In genomic region chr7:100464210-100464660, GRCh38 we compare ENCODE assay signal across 19 cellular contexts. TPM values are rescaled to one million over a fixed set of nuclear protein-coding genes. Genes with fewer than 3 reads are reported as not detected.
A peak's percentile ranks its signal among the peaks of the same experiment; 100 is the strongest.
DNase-seq lines count a peak whose midpoint lies in the region; ATAC-seq and TF ChIP-seq lines count a peak whose summit lies in the region.
"Had no signal": no experiment of that assay in that cellular context is flagged by ENCODE, and none has a peak within 500 bp of the region (broad histone marks: within the 10 kb centered on the region; RNA-seq: fewer than 3 reads in every experiment).

Gene SPACDR (minus strand): TSS chr7:100464260. CDS start chr7:100464025, 235 bp downstream.

- peak within 1 kb of the TSS; percentile 69 for H3K27ac ChIP-seq in substantia nigra (ENCODE audit: low read depth, low read length, poor library complexity, severe bottlenecking)
- H3K27ac ChIP-seq: epithelial cell of prostate, ovary had no signal

- no peaks in the 10 kb centered on the region for H3K27me3 Mint-ChIP-seq in T-helper 2 cell treated with Interferon-gamma antibody and Interleukin-4, amounts not matched to agents 5 μg/mL and 100 μg/mL, for 36 hours (ENCODE audit: low read depth)
- no peaks in the 10 kb centered on the region for H3K27me3 Mint-ChIP-seq in T-helper 17 cell
- no peaks in the 10 kb centered on the region for H3K27me3 Mint-ChIP-seq in effector memory CD8-positive, alpha-beta T cell
- H3K27me3 Mint-ChIP-seq: T-cell had no signal

- H3K9me3 ChIP-seq in T-helper 17 cell (ENCODE audit: control insufficient read depth, low read length, poor library complexity, severe bottlenecking) (no peaks in the 10 kb centered on the region), BE2C (no peaks in the 10 kb centered on the region)
- H3K9me3 ChIP-seq: mucosa of descending colon, ovary, sigmoid colon had no signal

- H3K36me3 ChIP-seq in BE2C = no peaks in the 10 kb centered on the region
- H3K36me3 ChIP-seq: ovary had no signal

- no peaks in the 10 kb centered on the region for H3K9me3 Mint-ChIP-seq in T-helper 2 cell treated with Interferon-gamma antibody and Interleukin-4, amounts not matched to agents 5 μg/mL and 100 μg/mL, for 36 hours
- H3K9me3 Mint-ChIP-seq in effector memory CD8-positive, alpha-beta T cell = no peaks in the 10 kb centered on the region
- H3K9me3 Mint-ChIP-seq: activated T-helper 2 cell treated with anti-CD3 and anti-CD28 coated beads, Interferon-gamma antibody, Interleukin-2, Interleukin-4, amounts not matched to agents 10 μg/mL and 5 μg/mL and 100 μg/mL, durations not matched to agents 14 hours and 24 hours and 36 hours; T-cell had no signal

- H3K4me3 ChIP-seq in BE2C (ENCODE audit: low read depth, low read length) = no peak within 1 kb of the TSS
- H3K4me3 ChIP-seq: mucosa of descending colon, ovary had no signal

- no peak for DNase-seq in T-helper 2 cell treated with Interferon-gamma antibody and Interleukin-4, amounts not matched to agents 5 μg/mL and 100 μg/mL, for 36 hours (ENCODE audit: low spot score)
- DNase-seq in T-helper 2 cell (no peak), T-helper 17 cell (no peak), substantia nigra (lab: John Stamatoyannopoulos, UW) (no peak), BE2C (no peak)
- DNase-seq in effector memory CD8-positive, alpha-beta T cell = no peak
- DNase-seq: activated CD4-positive, CD25-positive, alpha-beta regulatory T cell; DMS153; mucosa of descending colon; NCI-H1417; NCI-H524 treated with DMSO at 0.1 percent for 48 hours; ovary; SHP77; sigmoid colon; T-cell had no signal

- TF ChIP-seq CTCF in BE2C (IDR thresholded peaks at IDR 0.05; ENCODE audit: low read depth, low read length) = no peak

- H3K27me3 ChIP-seq in BE2C = no peaks in the 10 kb centered on the region
- H3K27me3 ChIP-seq: ovary, sigmoid colon had no signal

- no peaks in the 10 kb centered on the region for H3K4me1 Mint-ChIP-seq in T-helper 2 cell treated with Interferon-gamma antibody and Interleukin-4, amounts not matched to agents 5 μg/mL and 100 μg/mL, for 36 hours (ENCODE audit: low read depth)
- peaks cover 2% of the 10 kb centered on the region for H3K4me1 Mint-ChIP-seq in T-helper 17 cell
- peaks cover 0 to 5% of the 10 kb centered on the region in 2 donors for H3K4me1 Mint-ChIP-seq in effector memory CD8-positive, alpha-beta T cell (ENCODE audit: low read depth in 2 of 2)

- ATAC-seq in T-helper 17 cell (no peak), GM21367 (IDR thresholded peaks at IDR 0.05; ENCODE audit: unreplicated experiment) (no peak), GM19452 (IDR thresholded peaks at IDR 0.05; ENCODE audit: unreplicated experiment) (no peak)
- no peak for ATAC-seq in effector memory CD8-positive, alpha-beta T cell (replicated peaks)
- ATAC-seq: mucosa of descending colon, T-cell had no signal

- peaks cover 22% of the 10 kb centered on the region for H3K36me3 Mint-ChIP-seq in T-helper 2 cell treated with Interferon-gamma antibody and Interleukin-4, amounts not matched to agents 5 μg/mL and 100 μg/mL, for 36 hours (ENCODE audit: low read depth)
- no peaks in the 10 kb centered on the region for H3K36me3 Mint-ChIP-seq in T-helper 17 cell (ENCODE audit: low read depth)
- H3K36me3 Mint-ChIP-seq in effector memory CD8-positive, alpha-beta T cell (ENCODE audit: insufficient read depth) = peaks cover 41% of the 10 kb centered on the region

- peak within 1 kb of the TSS; percentile 41 for H3K27ac Mint-ChIP-seq in T-helper 2 cell treated with Interferon-gamma antibody and Interleukin-4, amounts not matched to agents 5 μg/mL and 100 μg/mL, for 36 hours
- peak within 1 kb of the TSS; percentile 84 for H3K27ac Mint-ChIP-seq in T-helper 17 cell
- peak within 1 kb of the TSS; percentile 70 to 87 for H3K27ac Mint-ChIP-seq in effector memory CD8-positive, alpha-beta T cell
- H3K27ac Mint-ChIP-seq: activated T-helper 2 cell treated with anti-CD3 and anti-CD28 coated beads, Interferon-gamma antibody, Interleukin-2, Interleukin-4, amounts not matched to agents 10 μg/mL and 5 μg/mL and 100 μg/mL, durations not matched to agents 14 hours and 24 hours and 36 hours had no signal

- H3K4me3 Mint-ChIP-seq in T-helper 2 cell treated with Interferon-gamma antibody and Interleukin-4, amounts not matched to agents 5 μg/mL and 100 μg/mL, for 36 hours = no peak within 1 kb of the TSS
- no peak within 1 kb of the TSS for H3K4me3 Mint-ChIP-seq in T-helper 17 cell
- H3K4me3 Mint-ChIP-seq in effector memory CD8-positive, alpha-beta T cell = no peak within 1 kb of the TSS
- H3K4me3 Mint-ChIP-seq: T-cell had no signal

- no peaks in the 10 kb centered on the region for H3K4me1 ChIP-seq in BE2C

RNA-seq across cellular contexts. Expression of gene SPACDR, which starts in this region (rescaled TPM):
- 1 to 10 TPM; 1.4 to 1.7 TPM for total RNA-seq in T-helper 17 cell
- polyA plus RNA-seq in BE2C (2012; ENCODE audit: insufficient read depth, insufficient read length, low read depth) = 0.45 TPM
